In the genomic region with DNA sequence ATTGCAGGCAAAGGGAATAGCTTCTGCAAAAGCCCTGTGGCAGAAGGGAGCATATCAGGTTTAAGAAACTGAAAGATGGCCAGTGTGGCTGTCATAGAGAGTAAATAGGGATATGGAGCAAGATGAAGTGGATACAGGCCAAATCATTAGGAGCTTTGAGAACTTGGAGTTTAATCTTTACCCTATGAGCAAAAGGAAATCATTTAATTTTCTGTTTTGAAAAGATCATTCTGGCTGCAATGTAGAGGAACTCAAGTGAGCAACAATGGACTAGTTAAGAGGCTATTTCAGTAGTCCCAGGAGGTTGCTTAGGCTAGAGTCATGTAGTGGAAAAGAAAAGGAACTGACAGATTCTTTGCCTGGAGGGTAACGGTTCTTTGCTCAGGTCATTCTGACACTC, we compare ENCODE assay signal across 24 cellular contexts. TPM values are rescaled to one million over a fixed set of nuclear protein-coding genes. Genes with fewer than 3 reads are reported as not detected.
DNase-seq lines count a peak whose midpoint lies in the region; ATAC-seq, FAIRE-seq and TF ChIP-seq lines count a peak whose summit lies in the region.
"Had no signal": no experiment of that assay in that cellular context is flagged by ENCODE, and none has a peak within 500 bp of the region (broad histone marks: within the 10 kb centered on the region; RNA-seq: fewer than 3 reads in every experiment).

No MANE protein-coding gene starts in this region.

- H3K36me3 Mint-ChIP-seq in activated B cell treated with CpG ODN at 0.5 μM for 24 hours (ENCODE audit: low read depth): peaks cover 30% of the 10 kb centered on the region

- H3K27me3 Mint-ChIP-seq in activated B cell treated with CpG ODN at 0.5 μM for 24 hours: no peaks in the 10 kb centered on the region

- no peak for TF ChIP-seq CTCF in left ventricle myocardium inferior (IDR thresholded peaks at IDR 0.05; ENCODE audit: borderline replicate concordance)
- TF ChIP-seq CTCF in activated B cell treated with CpG ODN at 0.5 μM for 24 hours (IDR thresholded peaks at IDR 0.05): no peak
- no peak for TF ChIP-seq CTCF in left lung (IDR thresholded peaks at IDR 0.05)

- H3K27ac Mint-ChIP-seq in activated B cell treated with CpG ODN at 0.5 μM for 24 hours: no peak overlapping the region
- H3K27ac Mint-ChIP-seq: activated naive CD4-positive, alpha-beta T cell treated with anti-CD3 and anti-CD28 coated beads for 36 hours; mesothelial cell of epicardium had no signal

- no peaks in the 10 kb centered on the region for H3K9me3 Mint-ChIP-seq in activated B cell treated with CpG ODN at 0.5 μM for 24 hours
- H3K9me3 Mint-ChIP-seq: activated naive CD4-positive, alpha-beta T cell treated with anti-CD3 and anti-CD28 coated beads for 36 hours had no signal

- H3K4me3 ChIP-seq in left ventricle myocardium inferior (no peak overlapping the region), left lung (no peak overlapping the region)
- H3K4me3 ChIP-seq: breast epithelium, dorsolateral prefrontal cortex, heart left ventricle, ovary, spleen, thoracic aorta had no signal

- FAIRE-seq in HTR-8/SVneo (lab: Jason Lieb, UNC): no peak
- FAIRE-seq: G401.6, GM12892, islet of Langerhans had no signal

- POLR2A ChIA-PET in activated B cell treated with CpG ODN at 0.5 μM for 24 hours (lab: Charles Lee): no interaction called here

- ATAC-seq in Right ventricle myocardium superior (ENCODE audit: poor library complexity) (no peak), activated B cell treated with CpG ODN at 0.5 μM for 24 hours (ENCODE audit: low read depth) (peak; percentile 21), left lung (peak; percentile 44), GM21737 (IDR thresholded peaks at IDR 0.05; ENCODE audit: unreplicated experiment) (no peak)

- H3K4me3 Mint-ChIP-seq in activated B cell treated with CpG ODN at 0.5 μM for 24 hours: no peak overlapping the region
- H3K4me3 Mint-ChIP-seq: activated naive CD4-positive, alpha-beta T cell treated with anti-CD3 and anti-CD28 coated beads for 36 hours; mesothelial cell of epicardium had no signal

- H3K36me3 ChIP-seq in left ventricle myocardium inferior: no peaks in the 10 kb centered on the region
- H3K36me3 ChIP-seq in left lung: peaks cover 0 to 9% of the 10 kb centered on the region in 2 donors
- H3K36me3 ChIP-seq: breast epithelium, ovary, thoracic aorta had no signal

- peaks cover 75% of the 10 kb centered on the region for H3K4me1 ChIP-seq in left ventricle myocardium inferior
- H3K4me1 ChIP-seq in left lung: peaks cover 0 to 72% of the 10 kb centered on the region in 2 donors
- H3K4me1 ChIP-seq: breast epithelium had no signal

- peak overlapping the region; percentile 32 for H3K27ac ChIP-seq in left ventricle myocardium inferior (replicated peaks)
- H3K27ac ChIP-seq in left lung: no peak overlapping the region
- H3K27ac ChIP-seq: breast epithelium, ovary, thoracic aorta had no signal

- intact Hi-C loops in left ventricle myocardium inferior (cut with micrococcal nuclease) (no loop called here), Right ventricle myocardium superior (cut with DNase I) (no loop called here), activated B cell treated with CpG ODN at 0.5 μM for 24 hours (cut with micrococcal nuclease) (no loop called here), left lung (cut with DNase I) (no loop called here)

- H3K4me1 Mint-ChIP-seq in activated B cell treated with CpG ODN at 0.5 μM for 24 hours: peaks cover 64% of the 10 kb centered on the region

- H3K9me3 ChIP-seq in left ventricle myocardium inferior (replicated peaks) (no peaks in the 10 kb centered on the region), left lung (no peaks in the 10 kb centered on the region)
- H3K9me3 ChIP-seq: breast epithelium, heart left ventricle, ovary, spleen, thoracic aorta had no signal

- H3K27me3 ChIP-seq in left ventricle myocardium inferior (ENCODE audit: low read depth) (no peaks in the 10 kb centered on the region), left lung (no peaks in the 10 kb centered on the region)
- H3K27me3 ChIP-seq: breast epithelium, dorsolateral prefrontal cortex, heart left ventricle, ovary, spleen had no signal

- no peak for DNase-seq in left ventricle myocardium inferior
- DNase-seq in Right ventricle myocardium superior: no peak
- no peak for DNase-seq in activated B cell treated with CpG ODN at 0.5 μM for 24 hours
- no peak for DNase-seq in left lung
- peak; percentile 38 for DNase-seq in stromal cell of bone marrow (ENCODE audit: low read depth)
- no peak for DNase-seq in HTR-8/SVneo (ENCODE audit: insufficient read length, low spot score)
- DNase-seq in NCI-H1105 (lab: John Stamatoyannopoulos, UW): no peak
- DNase-seq: activated CD8-positive, alpha-beta memory T cell treated with anti-CD3 and anti-CD28 coated beads, Interleukin-2, amount 50 U/mL, for 4 hours; activated naive CD4-positive, alpha-beta T cell treated with anti-CD3 and anti-CD28 coated beads for 36 hours; dorsolateral prefrontal cortex; heart left ventricle; MV-4-11; NCI-H2081; NCI-H526 treated with DMSO at 0.1 percent for 48 hours; ovary; spleen; T1000 had no signal

- CTCF ChIA-PET in activated B cell treated with CpG ODN at 0.5 μM for 24 hours (lab: Charles Lee): no interaction called here

RNA-seq across cellular contexts. Expression of a gene that starts 47.2 kb away (rescaled TPM):
- total RNA-seq in left ventricle myocardium inferior (112 TPM), Right ventricle myocardium superior (97.2 TPM), activated B cell treated with CpG ODN at 0.5 μM for 24 hours (92.4 and 93.8 TPM in 2 replicates), left lung (100 to 1,000 TPM; 102 to 121 TPM)

Comparison
In these comparisons a context has a peak if more than half of its experiments do, and no peak if none do; other contexts are left out.
1. ATAC-seq: peak in activated B cell treated with CpG ODN at 0.5 μM for 24 hours (single experiment) and left lung (single experiment); none in Right ventricle myocardium superior (single experiment) and GM21737 (single experiment).